ENCODE assay signal across 14 cellular contexts in the genomic region with DNA sequence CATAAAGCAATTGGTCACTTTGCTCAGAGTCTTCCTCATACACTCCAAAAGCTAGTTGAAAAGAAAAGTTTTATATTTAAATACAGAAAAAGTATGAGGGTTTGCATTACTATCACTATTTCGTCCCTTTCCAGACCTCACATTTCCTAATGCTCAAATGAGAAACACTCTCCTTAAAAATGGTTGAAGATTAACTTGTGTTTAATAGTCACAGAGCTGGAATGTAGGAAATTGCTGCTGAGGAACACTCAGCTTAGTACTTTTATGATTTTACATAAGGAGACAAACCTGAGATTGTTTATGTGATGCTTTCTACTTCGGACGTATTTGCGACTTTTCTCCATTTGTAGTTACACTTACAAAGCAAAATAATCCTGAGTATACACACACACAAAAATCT.
"Had no signal": no experiment of that assay in that cellular context is flagged by ENCODE, and none has a peak within 500 bp of the region (broad histone marks: within the 10 kb centered on the region; RNA-seq: fewer than 3 reads in every experiment).

No MANE protein-coding gene starts in this region.

- H3K4me1 Mint-ChIP-seq: stimulated activated effector memory CD8-positive, alpha-beta T cell treated with anti-CD3 and anti-CD28 coated beads, Interleukin-12 subunit alpha, Interleukin-12 subunit beta, amount 100 ng/mL, for 72 hours had no signal

- H3K27me3 Mint-ChIP-seq: activated naive CD8-positive, alpha-beta T cell treated with anti-CD3 and anti-CD28 coated beads for 36 hours; dendritic cell treated with granulocyte-macrophage colony-stimulating factor and Interleukin-4, amounts not matched to agents 40 ng/mL and 50 ng/mL, for 4 days; effector memory CD8-positive, alpha-beta T cell had no signal

- H3K9me3 ChIP-seq: heart left ventricle, thyroid gland had no signal

- H3K4me1 ChIP-seq: parathyroid adenoma, thyroid gland had no signal

- H3K27me3 ChIP-seq: heart left ventricle, thyroid gland had no signal

- H3K4me3 ChIP-seq: heart left ventricle, thyroid gland had no signal

- H3K27ac Mint-ChIP-seq: activated naive CD8-positive, alpha-beta T cell treated with anti-CD3 and anti-CD28 coated beads for 36 hours; dendritic cell treated with granulocyte-macrophage colony-stimulating factor and Interleukin-4, amounts not matched to agents 40 ng/mL and 50 ng/mL, for 4 days; stimulated activated effector memory CD8-positive, alpha-beta T cell treated with anti-CD3 and anti-CD28 coated beads, Interleukin-12 subunit alpha, Interleukin-12 subunit beta, amount 100 ng/mL, for 72 hours; T-helper 2 cell treated with Interferon-gamma antibody and Interleukin-4, amounts not matched to agents 5 μg/mL and 100 μg/mL, for 36 hours had no signal

- FAIRE-seq: urothelium cell line had no signal

- H3K9me3 Mint-ChIP-seq: activated naive CD8-positive, alpha-beta T cell treated with anti-CD3 and anti-CD28 coated beads for 36 hours; dendritic cell treated with granulocyte-macrophage colony-stimulating factor and Interleukin-4, amounts not matched to agents 40 ng/mL and 50 ng/mL, for 4 days; effector memory CD8-positive, alpha-beta T cell; stimulated activated effector memory CD8-positive, alpha-beta T cell treated with anti-CD3 and anti-CD28 coated beads, Interleukin-12 subunit alpha, Interleukin-12 subunit beta, amount 100 ng/mL, for 72 hours; T-helper 2 cell treated with Interferon-gamma antibody and Interleukin-4, amounts not matched to agents 5 μg/mL and 100 μg/mL, for 36 hours had no signal

- ATAC-seq: effector memory CD8-positive, alpha-beta T cell; heart left ventricle; stimulated activated effector memory CD8-positive, alpha-beta T cell treated with anti-CD3 and anti-CD28 coated beads, Interleukin-12 subunit alpha, Interleukin-12 subunit beta, amount 100 ng/mL, for 72 hours had no signal

- H3K27ac ChIP-seq: heart left ventricle, parathyroid adenoma, thyroid gland had no signal

- H3K4me3 Mint-ChIP-seq: activated naive CD8-positive, alpha-beta T cell treated with anti-CD3 and anti-CD28 coated beads for 36 hours; dendritic cell treated with granulocyte-macrophage colony-stimulating factor and Interleukin-4, amounts not matched to agents 40 ng/mL and 50 ng/mL, for 4 days; effector memory CD8-positive, alpha-beta T cell; stimulated activated effector memory CD8-positive, alpha-beta T cell treated with anti-CD3 and anti-CD28 coated beads, Interleukin-12 subunit alpha, Interleukin-12 subunit beta, amount 100 ng/mL, for 72 hours; T-helper 2 cell treated with Interferon-gamma antibody and Interleukin-4, amounts not matched to agents 5 μg/mL and 100 μg/mL, for 36 hours had no signal

- DNase-seq: activated CD4-positive, alpha-beta T cell treated with anti-CD3 and anti-CD28 coated beads, Interleukin-2, amount 50 U/mL, for 1 hour; activated CD8-positive, alpha-beta memory T cell treated with anti-CD3 and anti-CD28 coated beads for 24 hours; activated naive CD8-positive, alpha-beta T cell treated with anti-CD3 and anti-CD28 coated beads for 36 hours; cerebellar nuclear complex; effector memory CD8-positive, alpha-beta T cell; heart left ventricle; retina; SW 1271; thyroid gland had no signal
